In the genomic region with DNA sequence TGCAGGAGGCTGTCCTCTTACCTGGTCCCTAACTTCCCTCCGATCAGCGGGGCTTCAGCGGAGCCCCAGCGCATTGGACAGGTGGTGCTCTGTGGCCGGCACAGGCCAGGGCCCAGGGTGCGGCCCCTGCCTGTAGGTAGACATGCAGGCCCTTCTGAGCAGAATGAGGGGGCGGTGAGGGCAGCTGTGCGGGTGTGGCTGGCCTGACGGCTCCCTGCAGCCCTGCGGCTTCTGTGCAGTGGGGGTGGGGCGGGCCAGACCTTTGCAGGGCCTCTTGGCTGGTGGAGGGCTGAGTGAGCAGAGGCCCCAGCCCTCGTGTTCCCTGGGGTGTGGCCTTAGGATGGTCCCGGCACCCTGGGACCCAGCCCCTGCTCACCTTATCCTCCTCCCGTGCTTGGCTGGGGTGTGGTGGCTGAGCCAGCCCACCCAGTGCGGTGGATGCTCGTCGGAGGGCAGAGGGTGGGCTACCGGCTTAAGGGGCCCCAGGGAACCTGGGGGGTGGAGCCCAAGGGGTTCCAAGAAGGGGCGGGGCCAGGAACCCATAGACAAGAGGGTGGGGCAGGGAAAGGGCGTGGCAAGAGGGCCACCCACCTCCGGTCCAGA, we compare ENCODE assay signal across 11 cellular contexts.
A peak's percentile ranks its signal among the peaks of the same experiment; 100 is the strongest.
DNase-seq lines count a peak whose midpoint lies in the region; ATAC-seq lines count a peak whose summit lies in the region.
"Had no signal": no experiment of that assay in that cellular context is flagged by ENCODE, and none has a peak within 500 bp of the region (broad histone marks: within the 10 kb centered on the region; RNA-seq: fewer than 3 reads in every experiment).

No MANE protein-coding gene starts in this region.

- no peak overlapping the region for H3K4me3 ChIP-seq in BLaER1

- DNase-seq in HUDEP-2 (lab: John Stamatoyannopoulos, UW; ENCODE audit: unreplicated experiment in 76 of 76) (peak in 73 of 76 experiments; percentile 11 to 93 (median 72)), amniotic epithelial cell (ENCODE audit: low read depth) (peak; percentile 55), memory B cell (ENCODE audit: low spot score in 2 of 2) (no peak), NCI-H128 (lab: John Stamatoyannopoulos, UW; ENCODE audit: unreplicated experiment) (no peak), NCI-H146 (lab: John Stamatoyannopoulos, UW) (no peak)
- no peak for DNase-seq in stimulated activated CD4-positive, alpha-beta T cell treated with anti-CD3 and anti-CD28 coated beads, Interleukin-2, amount 100 ng/mL, for 48 hours
- DNase-seq: activated CD8-positive, alpha-beta memory T cell treated with anti-CD3 and anti-CD28 coated beads, Interleukin-2, amount 10 ng/mL, durations not matched to agents 7 days and 5 days; DMS79; effector memory CD4-positive, alpha-beta T cell had no signal

- H4K20me1 ChIP-seq in BLaER1: peaks cover 96% of the 10 kb centered on the region

- H3K4me2 ChIP-seq in BLaER1: peak overlapping the region; percentile 48

- H3K36me3 ChIP-seq in BLaER1: peaks cover 39% of the 10 kb centered on the region

- H3K9me3 Mint-ChIP-seq in memory B cell: no peaks in the 10 kb centered on the region

- ATAC-seq in memory B cell (ENCODE audit: low read depth) (peak; percentile 14), GM21723 (IDR thresholded peaks at IDR 0.05; ENCODE audit: unreplicated experiment) (no peak)
- ATAC-seq: activated CD8-positive, alpha-beta memory T cell treated with anti-CD3 and anti-CD28 coated beads, Interleukin-2, amount 10 ng/mL, durations not matched to agents 7 days and 5 days had no signal

- H3K27me3 Mint-ChIP-seq in memory B cell: peaks cover 13% of the 10 kb centered on the region

- no peaks in the 10 kb centered on the region for H3K36me3 Mint-ChIP-seq in memory B cell
- H3K36me3 Mint-ChIP-seq: activated CD8-positive, alpha-beta memory T cell treated with anti-CD3 and anti-CD28 coated beads, Interleukin-2, amount 10 ng/mL, durations not matched to agents 7 days and 5 days had no signal

- peak overlapping the region; percentile 26; the same call in 1 of the 2 replicates for H3K27ac ChIP-seq in BLaER1

- peaks cover 13% of the 10 kb centered on the region for H3K4me1 Mint-ChIP-seq in memory B cell

- H3K4me1 ChIP-seq in BLaER1: peaks cover 61% of the 10 kb centered on the region

- no peak overlapping the region for H3K9ac ChIP-seq in BLaER1

- no peaks in the 10 kb centered on the region for H3K9me3 ChIP-seq in BLaER1

- H3K27me3 ChIP-seq in BLaER1: peaks cover 27% of the 10 kb centered on the region

- H3K4me3 Mint-ChIP-seq in memory B cell: no peak overlapping the region
- H3K4me3 Mint-ChIP-seq: activated CD8-positive, alpha-beta memory T cell treated with anti-CD3 and anti-CD28 coated beads, Interleukin-2, amount 10 ng/mL, durations not matched to agents 7 days and 5 days had no signal

- no peak overlapping the region for H3K27ac Mint-ChIP-seq in memory B cell
- H3K27ac Mint-ChIP-seq: activated CD8-positive, alpha-beta memory T cell treated with anti-CD3 and anti-CD28 coated beads, Interleukin-2, amount 10 ng/mL, durations not matched to agents 7 days and 5 days had no signal

Comparison
In these comparisons a context has a peak if more than half of its experiments do, and no peak if none do; other contexts are left out.
1. DNase-seq: peak in HUDEP-2 (73 of 76) and amniotic epithelial cell (single experiment); none in memory B cell (0 of 2), stimulated activated CD4-positive, alpha-beta T cell treated with anti-CD3 and anti-CD28 coated beads, Interleukin-2, amount 100 ng/mL, for 48 hours (0 of 2), NCI-H128 (single experiment) and NCI-H146 (single experiment).